Comparison of ENCODE assay signal across 24 cellular contexts in genomic region chr1:56045062-56045461, GRCh38.
"Had no signal": no experiment of that assay in that cellular context is flagged by ENCODE, and none has a peak within 500 bp of the region (broad histone marks: within the 10 kb centered on the region; RNA-seq: fewer than 3 reads in every experiment).

No MANE protein-coding gene starts in this region.

- H3K27ac ChIP-seq: adrenal gland, ascending aorta, brain microvascular endothelial cell, lower lobe of right lung, pancreas, psoas muscle, right atrium auricular region, spleen, testis had no signal

- H3K9me3 ChIP-seq: adrenal gland, ascending aorta, lower lobe of right lung, mucosa of descending colon, pancreas, psoas muscle, right atrium auricular region, testis had no signal

- H3K36me3 ChIP-seq: adrenal gland, ascending aorta, brain microvascular endothelial cell, lower lobe of right lung, pancreas, right atrium auricular region, spleen had no signal

- DNase-seq: activated CD4-positive, alpha-beta T cell treated with anti-CD3 and anti-CD28 coated beads for 1 hour; activated CD8-positive, alpha-beta memory T cell treated with anti-CD3 and anti-CD28 coated beads for 24 hours; activated CD8-positive, alpha-beta memory T cell treated with anti-CD3 and anti-CD28 coated beads, Interleukin-2, amount 50 U/mL, for 48 hours; activated naive CD4-positive, alpha-beta T cell; activated T-cell treated with anti-CD3 and anti-CD28 coated beads, Interleukin-2, amount 50 U/mL, for 4 hours; adrenal gland; brain microvascular endothelial cell; caudate nucleus; effector CD4-positive, alpha-beta T cell; foreskin fibroblast; kidney; lower lobe of right lung; mesendoderm; mucosa of descending colon; nephron progenitor cell; pancreas; psoas muscle; spleen; stimulated activated CD4-positive, alpha-beta T cell treated with anti-CD3 and anti-CD28 coated beads, Interleukin-4, amount 100 ng/mL, for 1 hour; stimulated activated naive CD4-positive, alpha-beta T cell; testis; trophoblast cell had no signal

- H3K4me1 ChIP-seq: adrenal gland, ascending aorta, lower lobe of right lung, pancreas, psoas muscle, right atrium auricular region, spleen, testis had no signal

- H3K27me3 ChIP-seq: adrenal gland, ascending aorta, brain microvascular endothelial cell, pancreas, right atrium auricular region, spleen, testis had no signal

- H3K4me3 ChIP-seq: adrenal gland, ascending aorta, lower lobe of right lung, mucosa of descending colon, pancreas, psoas muscle, right atrium auricular region, spleen, testis had no signal

- ATAC-seq: activated T-cell treated with anti-CD3 and anti-CD28 coated beads, Interleukin-2, amount 50 U/mL, for 4 hours; lower lobe of right lung; mucosa of descending colon; pancreas; psoas muscle had no signal
